Comparison of ENCODE assay signal across 19 cellular contexts in the genomic region with DNA sequence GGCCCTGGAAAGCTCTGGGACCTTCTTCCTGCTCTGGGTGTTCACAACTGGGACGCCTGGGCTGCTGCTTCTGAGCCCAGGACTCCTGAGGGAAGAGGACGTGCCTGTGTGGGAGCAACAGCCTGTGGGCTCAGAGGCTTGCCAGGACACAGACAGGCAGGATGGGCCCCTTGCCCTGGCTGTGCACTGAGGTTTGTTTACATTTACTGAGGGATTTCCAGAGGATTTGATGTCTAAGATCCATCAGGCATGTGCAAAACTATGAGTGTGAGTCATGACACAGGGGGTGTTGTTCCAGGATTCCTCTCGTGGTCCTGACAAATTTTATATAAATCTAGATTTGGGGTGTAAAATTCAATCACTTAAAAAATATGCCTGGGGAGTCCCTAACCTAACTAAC. TPM values are rescaled to one million over a fixed set of nuclear protein-coding genes. Genes with fewer than 3 reads are reported as not detected.
DNase-seq lines count a peak whose midpoint lies in the region; ATAC-seq and TF ChIP-seq lines count a peak whose summit lies in the region.
"Had no signal": no experiment of that assay in that cellular context is flagged by ENCODE, and none has a peak within 500 bp of the region (broad histone marks: within the 10 kb centered on the region; RNA-seq: fewer than 3 reads in every experiment).

No MANE protein-coding gene starts in this region.

- no peaks in the 10 kb centered on the region for H3K36me3 ChIP-seq in gastroesophageal sphincter
- H3K36me3 ChIP-seq in thymus (ENCODE audit: control insufficient read depth, insufficient read depth) = peaks cover 73% of the 10 kb centered on the region
- no peaks in the 10 kb centered on the region for H3K36me3 ChIP-seq in BE2C
- H3K36me3 ChIP-seq: heart right ventricle had no signal

- ATAC-seq in gastroesophageal sphincter (peak; percentile 13), GM21786 (IDR thresholded peaks at IDR 0.05; ENCODE audit: unreplicated experiment) (no peak)
- ATAC-seq: heart right ventricle; left ventricle myocardium superior; natural killer cell treated with Interleukin-12 subunit alpha and Interleukin-12 subunit beta and Interleukin-15 and Interleukin-18, amount 100 ng/mL, for 72 hours had no signal

- in situ Hi-C loops in G401 (cut with HindIII; ENCODE audit: low sequenced_read_pairs) = no loop called here

- peak; percentile 24 for DNase-seq in HT1080 (ENCODE audit: low read depth)
- DNase-seq in astrocyte of the hippocampus (ENCODE audit: low read depth, low spot score) = peak; percentile 61
- no peak for DNase-seq in BE2C
- DNase-seq in G401 (ENCODE audit: low spot score) = no peak
- DNase-seq: activated CD4-positive, alpha-beta memory T cell treated with anti-CD3 and anti-CD28 coated beads for 36 hours; anterior cingulate cortex; effector CD4-positive, alpha-beta T cell; H9; heart right ventricle; left ventricle myocardium superior; NCI-H187 treated with DMSO at 0.1 percent for 48 hours; NCI-H69; retina; stimulated activated CD4-positive, alpha-beta T cell treated with anti-CD3 and anti-CD28 coated beads, Interleukin-4, amount 100 ng/mL, for 1 hour had no signal

- 0% methylated on average over 1 of the region's 3 CpGs for WGBS in gastroesophageal sphincter (ENCODE audit: low coverage in 1 of 2), 2 donors
- 86% methylated on average over 3 of the region's 3 CpGs for WGBS in thymus

- H3K4me3 ChIP-seq in gastroesophageal sphincter (no peak overlapping the region), thymus (ENCODE audit: low read length) (no peak overlapping the region), BE2C (ENCODE audit: low read depth, low read length) (no peak overlapping the region)
- H3K4me3 ChIP-seq: heart right ventricle had no signal

- H3K27ac ChIP-seq in gastroesophageal sphincter = peak overlapping the region in 1 of 4 donors; percentile 41
- peak overlapping the region; percentile 46 for H3K27ac ChIP-seq in thymus (ENCODE audit: low read depth)
- H3K27ac ChIP-seq: heart right ventricle had no signal

- TF ChIP-seq CTCF in gastroesophageal sphincter (IDR thresholded peaks at IDR 0.05) (no peak), BE2C (IDR thresholded peaks at IDR 0.05; ENCODE audit: low read depth, low read length) (no peak)

- no peak for TF ChIP-seq EP300 in gastroesophageal sphincter (IDR thresholded peaks at IDR 0.05)

- no peaks in the 10 kb centered on the region for H3K9me3 ChIP-seq in gastroesophageal sphincter
- H3K9me3 ChIP-seq in thymus (ENCODE audit: control insufficient read depth) = no peaks in the 10 kb centered on the region
- H3K9me3 ChIP-seq in BE2C = no peaks in the 10 kb centered on the region
- H3K9me3 ChIP-seq: heart right ventricle had no signal

- no peak for TF ChIP-seq POLR2A in gastroesophageal sphincter (IDR thresholded peaks at IDR 0.05)

- H3K4me1 ChIP-seq in gastroesophageal sphincter (peaks cover 0 to 15% (median 3%) of the 10 kb centered on the region in 3 donors), thymus (ENCODE audit: control insufficient read depth, insufficient read depth, low read length) (peaks cover 49% of the 10 kb centered on the region), BE2C (no peaks in the 10 kb centered on the region)
- H3K4me1 ChIP-seq: heart right ventricle had no signal

- H3K27me3 ChIP-seq in gastroesophageal sphincter (no peaks in the 10 kb centered on the region), thymus (ENCODE audit: control insufficient read depth, insufficient read depth) (no peaks in the 10 kb centered on the region), BE2C (no peaks in the 10 kb centered on the region)
- H3K27me3 ChIP-seq: heart right ventricle had no signal

RNA-seq across cellular contexts. Expression of a gene that starts 10.6 kb away (rescaled TPM):
- not detected in 2 replicates for total RNA-seq in HT1080 (2014; rRNA removed; shearing (Covaris generic))
- not detected in 2 replicates for polyA plus RNA-seq in HT1080 (2015; cell fraction: cytosol; rRNA removed)
- not detected in 2 replicates for polyA plus RNA-seq in HT1080 (2015; cell fraction: nucleus; rRNA removed)
- total RNA-seq in gastroesophageal sphincter = not detected
- 133 TPM for polyA plus RNA-seq in thymus
- not detected for polyA plus RNA-seq in BE2C (2012; ENCODE audit: insufficient read depth, insufficient read length, low read depth)
- total RNA-seq in G401 (2014; rRNA removed; shearing (Covaris generic)) = not detected in 2 replicates
- total RNA-seq: activated CD4-positive, alpha-beta memory T cell treated with anti-CD3 and anti-CD28 coated beads for 36 hours; H9; heart right ventricle; left ventricle myocardium superior; natural killer cell treated with Interleukin-12 subunit alpha and Interleukin-12 subunit beta and Interleukin-15 and Interleukin-18, amount 100 ng/mL, for 72 hours; urinary bladder had no signal
- polyA plus RNA-seq: heart right ventricle, urinary bladder had no signal

RNA-seq across cellular contexts. Expression of a gene that starts 46.3 kb away (rescaled TPM):
- total RNA-seq in HT1080 (2014; rRNA removed; shearing (Covaris generic)) = not detected in 2 replicates
- polyA plus RNA-seq in HT1080 (2015; cell fraction: cytosol; rRNA removed) = not detected in 2 replicates
- polyA plus RNA-seq in HT1080 (2015; cell fraction: nucleus; rRNA removed) = not detected in 2 replicates
- 1 to 10 TPM in 1 of 4 donors, under 1 TPM in 2, not detected in 1; 0.54 to 3.5 (median 0.87) TPM for total RNA-seq in gastroesophageal sphincter
- polyA plus RNA-seq in thymus = 8.5 TPM
- not detected for polyA plus RNA-seq in BE2C (2012; ENCODE audit: insufficient read depth, insufficient read length, low read depth)
- total RNA-seq in G401 (2014; rRNA removed; shearing (Covaris generic)) = 0.27 TPM in 1 of 2 replicates, not detected in the other
- total RNA-seq: H9 had no signal

RNA-seq across cellular contexts. Expression of a gene that starts 55.0 kb away (rescaled TPM):
- total RNA-seq in HT1080 (2014; rRNA removed; shearing (Covaris generic)) = 6.5 and 9.7 TPM in 2 replicates
- polyA plus RNA-seq in HT1080 (2015; cell fraction: cytosol; rRNA removed) = 15.2 and 22.6 TPM in 2 replicates
- 20.0 and 24.1 TPM in 2 replicates for polyA plus RNA-seq in HT1080 (2015; cell fraction: nucleus; rRNA removed)
- 10 to 100 TPM; 12.6 to 30.9 (median 23.3) TPM for total RNA-seq in gastroesophageal sphincter
- polyA plus RNA-seq in thymus = 42.8 TPM
- polyA plus RNA-seq in BE2C (2012; ENCODE audit: insufficient read depth, insufficient read length, low read depth) = 2.1 TPM
- 28.6 and 31.1 TPM in 2 replicates for total RNA-seq in G401 (2014; rRNA removed; shearing (Covaris generic))

Comparison
In these comparisons a context has a peak if more than half of its experiments do, and no peak if none do; other contexts are left out.
1. DNase-seq: peak in HT1080 (single experiment) and astrocyte of the hippocampus (single experiment); none in BE2C (single experiment) and G401 (single experiment).